25 cellular contexts compared by ENCODE assay signal in the genomic region with DNA sequence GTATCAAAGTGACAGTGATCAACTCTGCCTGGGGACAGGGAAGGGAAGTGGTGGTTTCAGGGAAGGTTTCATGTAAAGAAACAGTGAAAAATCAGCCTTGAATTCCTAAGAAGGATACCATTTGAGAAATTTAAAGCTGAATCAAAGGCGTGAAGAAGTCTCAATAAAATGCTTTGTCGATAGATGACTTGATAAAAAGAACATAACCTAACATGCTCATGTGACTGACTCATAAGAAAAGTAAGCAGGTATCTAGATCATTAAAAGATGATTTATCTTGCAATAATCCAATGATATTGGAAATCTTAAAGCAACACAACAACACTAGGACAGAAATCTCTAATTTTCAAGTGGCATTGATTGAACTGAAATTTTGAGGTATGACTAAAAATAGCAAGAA. TPM values are rescaled to one million over a fixed set of nuclear protein-coding genes. Genes with fewer than 3 reads are reported as not detected.
DNase-seq lines count a peak whose midpoint lies in the region; ATAC-seq, FAIRE-seq and TF ChIP-seq lines count a peak whose summit lies in the region.
"Had no signal": no experiment of that assay in that cellular context is flagged by ENCODE, and none has a peak within 500 bp of the region (broad histone marks: within the 10 kb centered on the region; RNA-seq: fewer than 3 reads in every experiment).

No MANE protein-coding gene starts in this region.

- H3K4me1 ChIP-seq in RWPE2 (ENCODE audit: insufficient read depth, poor library complexity, severe bottlenecking) (peaks cover 10% of the 10 kb centered on the region), foreskin keratinocyte (peaks cover 15% of the 10 kb centered on the region)
- H3K4me1 ChIP-seq: BE2C; BLaER1 treated with 17β-estradiol and CSF1 and Interleukin-3, amounts not matched to agents 10 nM and 100 nM had no signal

- H3K9me3 Mint-ChIP-seq in activated naive CD4-positive, alpha-beta T cell treated with anti-CD3 and anti-CD28 coated beads, Interleukin-2, amount 50 U/mL, for 24 hours: no peaks in the 10 kb centered on the region
- no peaks in the 10 kb centered on the region for H3K9me3 Mint-ChIP-seq in activated CD4-positive, alpha-beta T cell treated with anti-CD3 and anti-CD28 coated beads, Interleukin-2, amount 10 ng/mL, durations not matched to agents 24 days and 14 days
- H3K9me3 Mint-ChIP-seq: CD4-positive, alpha-beta T cell; CD8-positive, alpha-beta memory T cell; H9 had no signal

- H3K4me3 Mint-ChIP-seq in activated naive CD4-positive, alpha-beta T cell treated with anti-CD3 and anti-CD28 coated beads, Interleukin-2, amount 50 U/mL, for 24 hours: no peak overlapping the region
- no peak overlapping the region for H3K4me3 Mint-ChIP-seq in activated CD4-positive, alpha-beta T cell treated with anti-CD3 and anti-CD28 coated beads, Interleukin-2, amount 10 ng/mL, durations not matched to agents 24 days and 14 days
- H3K4me3 Mint-ChIP-seq: CD14-positive monocyte; CD4-positive, alpha-beta T cell; CD8-positive, alpha-beta memory T cell; GM23338; H9 had no signal

- intact Hi-C loops in activated CD4-positive, alpha-beta T cell treated with anti-CD3 and anti-CD28 coated beads, Interleukin-2, amount 10 ng/mL, durations not matched to agents 24 days and 14 days (cut with micrococcal nuclease): no loop called here

- H3K4me1 Mint-ChIP-seq in activated naive CD4-positive, alpha-beta T cell treated with anti-CD3 and anti-CD28 coated beads, Interleukin-2, amount 50 U/mL, for 24 hours: no peaks in the 10 kb centered on the region
- H3K4me1 Mint-ChIP-seq in activated CD4-positive, alpha-beta T cell treated with anti-CD3 and anti-CD28 coated beads, Interleukin-2, amount 10 ng/mL, durations not matched to agents 24 days and 14 days: no peaks in the 10 kb centered on the region
- H3K4me1 Mint-ChIP-seq: CD14-positive monocyte; CD8-positive, alpha-beta memory T cell; GM23338; H9 had no signal

- H3K27me3 ChIP-seq in RWPE2 (ENCODE audit: insufficient read depth, poor library complexity, severe bottlenecking) (no peaks in the 10 kb centered on the region), bronchial epithelial cell (ENCODE audit: control insufficient read depth, insufficient read depth, low read length) (no peaks in the 10 kb centered on the region), foreskin keratinocyte (no peaks in the 10 kb centered on the region)
- H3K27me3 ChIP-seq: BE2C; BLaER1 treated with 17β-estradiol and CSF1 and Interleukin-3, amounts not matched to agents 10 nM and 100 nM had no signal

- no peak for DNase-seq in activated naive CD4-positive, alpha-beta T cell treated with Interleukin-2 at 50 U/mL for 16 hours
- no peak for DNase-seq in RWPE2 (ENCODE audit: low spot score)
- peak; percentile 34 for DNase-seq in bronchial epithelial cell (ENCODE audit: low read depth)
- peak in 1 of 2 donors; percentile 65 for DNase-seq in foreskin keratinocyte
- no peak for DNase-seq in DMS79 (lab: John Stamatoyannopoulos, UW)
- DNase-seq in activated CD4-positive, alpha-beta T cell treated with anti-CD3 and anti-CD28 coated beads, Interleukin-2, amount 10 ng/mL, durations not matched to agents 24 days and 14 days: no peak
- DNase-seq: ACHN; AML-193; BE2C; CD4-positive, alpha-beta T cell; CD8-positive, alpha-beta memory T cell; DMS 273 treated with DMSO at 0.1 percent for 48 hours; DMS79 treated with DMSO at 0.1 percent for 48 hours; GF-D8; H9 had no signal

- H3K27ac ChIP-seq in RWPE2 (ENCODE audit: poor library complexity, severe bottlenecking) (peak overlapping the region; percentile 60), foreskin keratinocyte (peak overlapping the region; percentile 62)
- H3K27ac ChIP-seq: 22Rv1; BLaER1 treated with 17β-estradiol and CSF1 and Interleukin-3, amounts not matched to agents 10 nM and 100 nM had no signal

- H3K27ac Mint-ChIP-seq in activated naive CD4-positive, alpha-beta T cell treated with anti-CD3 and anti-CD28 coated beads, Interleukin-2, amount 50 U/mL, for 24 hours: peak overlapping the region; percentile 12
- no peak overlapping the region for H3K27ac Mint-ChIP-seq in activated CD4-positive, alpha-beta T cell treated with anti-CD3 and anti-CD28 coated beads, Interleukin-2, amount 10 ng/mL, durations not matched to agents 24 days and 14 days
- H3K27ac Mint-ChIP-seq: CD14-positive monocyte; CD4-positive, alpha-beta T cell; CD8-positive, alpha-beta memory T cell; GM23338; H9 had no signal

- FAIRE-seq in bronchial epithelial cell (lab: Jason Lieb, UNC): no peak
- FAIRE-seq: A204.1, D721Med, GM12891 had no signal

- H3K9me3 ChIP-seq in RWPE2 (ENCODE audit: severe bottlenecking): no peaks in the 10 kb centered on the region
- H3K9me3 ChIP-seq: BE2C had no signal

- ATAC-seq in RWPE2 (ENCODE audit: low read depth) (peak; percentile 63), foreskin keratinocyte (peak; percentile 16), GM18907 (IDR thresholded peaks at IDR 0.05; ENCODE audit: unreplicated experiment) (no peak)
- ATAC-seq: GM23338, HCT116 had no signal

- no peaks in the 10 kb centered on the region for H3K36me3 ChIP-seq in RWPE2 (ENCODE audit: low read depth)
- H3K36me3 ChIP-seq in bronchial epithelial cell (ENCODE audit: control insufficient read depth, insufficient read depth, low read length): no peaks in the 10 kb centered on the region
- H3K36me3 ChIP-seq: BE2C; BLaER1 treated with 17β-estradiol and CSF1 and Interleukin-3, amounts not matched to agents 10 nM and 100 nM had no signal

- TF ChIP-seq CTCF in RWPE2 (IDR thresholded peaks at IDR 0.05; ENCODE audit: poor library complexity, severe bottlenecking) (no peak), bronchial epithelial cell (IDR thresholded peaks at IDR 0.05; ENCODE audit: insufficient read depth, low read length, severe bottlenecking) (no peak), foreskin keratinocyte (conservative IDR thresholded peaks at IDR 0.05) (no peak)

- no peak overlapping the region for H3K4me3 ChIP-seq in RWPE2 (ENCODE audit: severe bottlenecking)
- H3K4me3 ChIP-seq in bronchial epithelial cell (ENCODE audit: low read depth, low read length): no peak overlapping the region
- H3K4me3 ChIP-seq: BLaER1 treated with 17β-estradiol and CSF1 and Interleukin-3, amounts not matched to agents 10 nM and 100 nM; GM23338 had no signal

- peaks cover 6% of the 10 kb centered on the region for H3K27me3 Mint-ChIP-seq in activated naive CD4-positive, alpha-beta T cell treated with anti-CD3 and anti-CD28 coated beads, Interleukin-2, amount 50 U/mL, for 24 hours
- H3K27me3 Mint-ChIP-seq in activated CD4-positive, alpha-beta T cell treated with anti-CD3 and anti-CD28 coated beads, Interleukin-2, amount 10 ng/mL, durations not matched to agents 24 days and 14 days: peaks cover 24% of the 10 kb centered on the region

- no peaks in the 10 kb centered on the region for H3K36me3 Mint-ChIP-seq in activated naive CD4-positive, alpha-beta T cell treated with anti-CD3 and anti-CD28 coated beads, Interleukin-2, amount 50 U/mL, for 24 hours
- H3K36me3 Mint-ChIP-seq in activated CD4-positive, alpha-beta T cell treated with anti-CD3 and anti-CD28 coated beads, Interleukin-2, amount 10 ng/mL, durations not matched to agents 24 days and 14 days (ENCODE audit: low read depth): no peaks in the 10 kb centered on the region
- H3K36me3 Mint-ChIP-seq: CD14-positive monocyte; CD8-positive, alpha-beta memory T cell had no signal

RNA-seq across cellular contexts. Expression of a gene that starts 14.3 kb away (rescaled TPM):
- 2.9 and 9.7 TPM in 2 replicates for total RNA-seq in bronchial epithelial cell
- 26.5 and 39.6 TPM in 2 replicates for total RNA-seq in foreskin keratinocyte
- polyA plus RNA-seq in foreskin keratinocyte: 16.2 and 27.5 TPM in 2 replicates
- total RNA-seq in activated CD4-positive, alpha-beta T cell treated with anti-CD3 and anti-CD28 coated beads, Interleukin-2, amount 10 ng/mL, durations not matched to agents 24 days and 14 days: 0.26 TPM in 1 of 2 replicates, not detected in the other
- polyA plus RNA-seq: CD8-positive, alpha-beta memory T cell had no signal
